ENCODE assay signal across 10 cellular contexts in genomic region chr2:24918326-24919099, GRCh38. TPM values are rescaled to one million over a fixed set of nuclear protein-coding genes. Genes with fewer than 3 reads are reported as not detected.
DNase-seq lines count a peak whose midpoint lies in the region; ATAC-seq and TF ChIP-seq lines count a peak whose summit lies in the region.
"Had no signal": no experiment of that assay in that cellular context is flagged by ENCODE, and none has a peak within 500 bp of the region (broad histone marks: within the 10 kb centered on the region; RNA-seq: fewer than 3 reads in every experiment).

No MANE protein-coding gene starts in this region.

- POLR2A ChIA-PET in activated naive CD8-positive, alpha-beta T cell treated with anti-CD3 and anti-CD28 coated beads, Interleukin-2, amount 10 ng/mL, durations not matched to agents 7 days and 5 days (lab: Charles Lee) = interaction anchor here (1.1 kb wide), 1 partner anchor 14 kb away, joined by 3 read pairs; no protein-coding TSS in a partner anchor

- ATAC-seq in activated T-cell treated with anti-CD3 and anti-CD28 coated beads, Interleukin-2, amount 50 U/mL, for 4 hours = no peak
- ATAC-seq in activated naive CD8-positive, alpha-beta T cell treated with anti-CD3 and anti-CD28 coated beads, Interleukin-2, amount 10 ng/mL, durations not matched to agents 7 days and 5 days (ENCODE audit: low read depth) = no peak
- ATAC-seq in left lung = no peak

- peaks cover 36% of the 10 kb centered on the region for H3K4me1 Mint-ChIP-seq in activated T-cell treated with anti-CD3 and anti-CD28 coated beads, Interleukin-2, amount 50 U/mL, for 4 hours (ENCODE audit: low read depth)
- peaks cover 32% of the 10 kb centered on the region for H3K4me1 Mint-ChIP-seq in activated naive CD8-positive, alpha-beta T cell treated with anti-CD3 and anti-CD28 coated beads, Interleukin-2, amount 10 ng/mL, durations not matched to agents 7 days and 5 days

- no peaks in the 10 kb centered on the region for H3K27me3 Mint-ChIP-seq in activated T-cell treated with anti-CD3 and anti-CD28 coated beads, Interleukin-2, amount 50 U/mL, for 4 hours (ENCODE audit: low read depth)
- peaks cover 3% of the 10 kb centered on the region for H3K27me3 Mint-ChIP-seq in activated naive CD8-positive, alpha-beta T cell treated with anti-CD3 and anti-CD28 coated beads, Interleukin-2, amount 10 ng/mL, durations not matched to agents 7 days and 5 days

- 84 to 88% methylated on average over 39 to 41 of the region's 43 CpGs for WGBS in thyroid gland, 2 donors

- no peak for TF ChIP-seq POLR2A in thyroid gland (IDR thresholded peaks at IDR 0.05)

- H3K27ac Mint-ChIP-seq in activated naive CD8-positive, alpha-beta T cell treated with anti-CD3 and anti-CD28 coated beads, Interleukin-2, amount 10 ng/mL, durations not matched to agents 7 days and 5 days = no peak overlapping the region

- DNase-seq in activated T-cell treated with anti-CD3 and anti-CD28 coated beads, Interleukin-2, amount 50 U/mL, for 4 hours = no peak
- no peak for DNase-seq in activated T-cell treated with anti-CD3 and anti-CD28 coated beads for 4 hours
- DNase-seq in activated naive CD8-positive, alpha-beta T cell treated with anti-CD3 and anti-CD28 coated beads, Interleukin-2, amount 10 ng/mL, durations not matched to agents 7 days and 5 days = no peak
- no peak for DNase-seq in left lung
- no peak for DNase-seq in thyroid gland
- DNase-seq in T1000 (lab: John Stamatoyannopoulos, UW) = no peak
- no peak for DNase-seq in H7
- DNase-seq in RKO (ENCODE audit: low spot score) = no peak
- DNase-seq: DMS 273 treated with DMSO at 0.1 percent for 48 hours, SHP77 had no signal

- H3K9me3 Mint-ChIP-seq in activated T-cell treated with anti-CD3 and anti-CD28 coated beads, Interleukin-2, amount 50 U/mL, for 4 hours = no peaks in the 10 kb centered on the region
- no peaks in the 10 kb centered on the region for H3K9me3 Mint-ChIP-seq in activated naive CD8-positive, alpha-beta T cell treated with anti-CD3 and anti-CD28 coated beads, Interleukin-2, amount 10 ng/mL, durations not matched to agents 7 days and 5 days

- H3K27ac ChIP-seq in left lung (no peak overlapping the region), thyroid gland (peak overlapping the region in 2 of 3 donors; percentile 3 to 44)

- no peaks in the 10 kb centered on the region for H3K9me3 ChIP-seq in left lung
- no peaks in the 10 kb centered on the region for H3K9me3 ChIP-seq in thyroid gland

- H3K4me3 Mint-ChIP-seq in activated T-cell treated with anti-CD3 and anti-CD28 coated beads, Interleukin-2, amount 50 U/mL, for 4 hours = peak overlapping the region; percentile 92
- peak overlapping the region; percentile 81 for H3K4me3 Mint-ChIP-seq in activated naive CD8-positive, alpha-beta T cell treated with anti-CD3 and anti-CD28 coated beads, Interleukin-2, amount 10 ng/mL, durations not matched to agents 7 days and 5 days

- TF ChIP-seq CTCF in left lung (IDR thresholded peaks at IDR 0.05) (no peak), thyroid gland (IDR thresholded peaks at IDR 0.05) (no peak)

- H3K4me1 ChIP-seq in left lung (peaks cover 0 to 28% of the 10 kb centered on the region in 2 donors), thyroid gland (no peaks in the 10 kb centered on the region)

- H3K36me3 Mint-ChIP-seq in activated T-cell treated with anti-CD3 and anti-CD28 coated beads, Interleukin-2, amount 50 U/mL, for 4 hours (ENCODE audit: insufficient read depth) = no peaks in the 10 kb centered on the region
- H3K36me3 Mint-ChIP-seq in activated naive CD8-positive, alpha-beta T cell treated with anti-CD3 and anti-CD28 coated beads, Interleukin-2, amount 10 ng/mL, durations not matched to agents 7 days and 5 days = peaks cover 12% of the 10 kb centered on the region

- intact Hi-C loops in left lung (cut with DNase I) (no loop called here), thyroid gland (cut with DNase I) (no loop called here)

- H3K4me3 ChIP-seq in left lung (peak overlapping the region; percentile 36 to 57), thyroid gland (replicated peaks in 1 of 3) (peak overlapping the region in 1 of 3 donors; percentile 59), H7 (ENCODE audit: insufficient read depth, low read depth, low read length) (no peak overlapping the region)

- H3K27me3 ChIP-seq in left lung (peaks cover 0 to 39% of the 10 kb centered on the region in 2 donors), thyroid gland (no peaks in the 10 kb centered on the region), H7 (ENCODE audit: control insufficient read depth, insufficient read depth, low read length) (peaks cover 11% of the 10 kb centered on the region)

- no peaks in the 10 kb centered on the region for H3K36me3 ChIP-seq in left lung
- H3K36me3 ChIP-seq in thyroid gland = no peaks in the 10 kb centered on the region
- peaks cover 3% of the 10 kb centered on the region for H3K36me3 ChIP-seq in H7 (replicated peaks; ENCODE audit: control insufficient read depth, insufficient read depth, low read length)

RNA-seq across cellular contexts. Expression of gene ADCY3, which starts 1.5 kb away (rescaled TPM):
- total RNA-seq in activated T-cell treated with anti-CD3 and anti-CD28 coated beads, Interleukin-2, amount 50 U/mL, for 4 hours = 10 to 100 TPM; 68.7 to 83.7 (median 71.2) TPM
- 10 to 100 TPM; 29.5 to 32.5 TPM for total RNA-seq in activated naive CD8-positive, alpha-beta T cell treated with anti-CD3 and anti-CD28 coated beads, Interleukin-2, amount 10 ng/mL, durations not matched to agents 7 days and 5 days
- total RNA-seq in left lung (10 to 100 TPM; 47.1 to 50.5 TPM), thyroid gland (10 to 100 TPM; 17.5 to 38.7 (median 29.2) TPM)
- total RNA-seq in H7 (2014; rRNA removed; shearing (Covaris generic)) = 13.1 and 15.9 TPM in 2 replicates

RNA-seq across cellular contexts. Expression of gene DNAJC27, which starts 53.2 kb away (rescaled TPM):
- 1 to 10 TPM; 3.3 to 3.8 (median 3.5) TPM for total RNA-seq in activated T-cell treated with anti-CD3 and anti-CD28 coated beads, Interleukin-2, amount 50 U/mL, for 4 hours
- total RNA-seq in activated naive CD8-positive, alpha-beta T cell treated with anti-CD3 and anti-CD28 coated beads, Interleukin-2, amount 10 ng/mL, durations not matched to agents 7 days and 5 days = 1 to 10 TPM; 9.3 to 9.6 TPM
- 1 to 10 TPM; 4.9 to 5.0 TPM for total RNA-seq in left lung
- total RNA-seq in thyroid gland = 10 to 100 TPM in 3 of 4 donors, 1 to 10 TPM in 1; 7.7 to 16.1 (median 15.7) TPM
- 2.7 and 4.2 TPM in 2 replicates for total RNA-seq in H7 (2014; rRNA removed; shearing (Covaris generic))

Comparison
In these comparisons a context has a peak if more than half of its experiments do, and no peak if none do; other contexts are left out.
1. H3K27ac ChIP-seq: peak in thyroid gland (2 of 3); none in left lung (0 of 2).